Comparison of ENCODE assay signal across 8 cellular contexts in the genomic region with DNA sequence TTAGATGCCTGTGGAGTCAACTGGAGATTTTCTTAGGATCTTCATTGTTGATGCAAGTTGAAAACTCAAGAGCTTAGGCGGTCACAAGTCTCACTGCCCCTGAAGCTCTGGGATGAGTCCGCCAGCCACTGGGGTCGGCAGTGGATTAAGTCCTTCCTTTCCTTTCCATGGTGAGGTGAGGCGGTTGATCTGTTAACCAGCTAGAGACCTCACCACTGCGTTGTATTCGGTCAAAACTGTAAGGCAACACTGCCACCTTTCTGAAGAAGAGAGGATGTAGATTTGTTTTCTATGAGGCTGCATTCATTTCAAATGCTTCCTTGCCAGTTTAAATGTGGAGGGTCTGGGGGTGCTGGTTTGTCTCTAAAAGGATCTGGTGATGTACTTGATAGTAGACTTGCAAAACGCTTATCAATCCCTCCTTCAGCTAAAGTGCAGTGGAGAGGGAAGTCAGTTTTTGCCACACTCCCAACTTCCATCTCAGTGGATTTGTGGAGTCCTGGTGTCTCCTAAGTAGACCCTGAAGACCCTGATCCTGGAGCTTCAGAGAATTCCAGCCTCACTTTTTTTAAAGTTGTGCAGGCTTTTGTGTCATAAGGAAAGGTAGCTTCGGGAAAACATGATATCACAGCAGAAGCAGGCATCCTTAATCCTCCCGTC. TPM values are rescaled to one million over a fixed set of nuclear protein-coding genes. Genes with fewer than 3 reads are reported as not detected.
A peak's percentile ranks its signal among the peaks of the same experiment; 100 is the strongest.
DNase-seq lines count a peak whose midpoint lies in the region; ATAC-seq and TF ChIP-seq lines count a peak whose summit lies in the region.

No MANE protein-coding gene starts in this region.

- peak overlapping the region; percentile 76 for H3K4me3 Mint-ChIP-seq in mesothelial cell of epicardium
- H3K4me3 Mint-ChIP-seq in activated naive CD8-positive, alpha-beta T cell treated with anti-CD3 and anti-CD28 coated beads, Interleukin-2, amount 50 U/mL, for 24 hours: no peak overlapping the region

- H3K9me3 Mint-ChIP-seq in mesothelial cell of epicardium: no peaks in the 10 kb centered on the region
- H3K9me3 Mint-ChIP-seq in activated naive CD8-positive, alpha-beta T cell treated with anti-CD3 and anti-CD28 coated beads, Interleukin-2, amount 50 U/mL, for 24 hours: no peaks in the 10 kb centered on the region

- ATAC-seq in activated naive CD8-positive, alpha-beta T cell treated with anti-CD3 and anti-CD28 coated beads, Interleukin-2, amount 50 U/mL, for 24 hours: no peak

- peaks cover 55% of the 10 kb centered on the region for H3K27me3 Mint-ChIP-seq in mesothelial cell of epicardium (ENCODE audit: low read depth)
- H3K27me3 Mint-ChIP-seq in activated naive CD8-positive, alpha-beta T cell treated with anti-CD3 and anti-CD28 coated beads, Interleukin-2, amount 50 U/mL, for 24 hours: peaks cover 38% of the 10 kb centered on the region

- no peak overlapping the region for H3K4me3 ChIP-seq in NB4 (ENCODE audit: low read depth, low read length)

- no peak overlapping the region for H3K27ac Mint-ChIP-seq in mesothelial cell of epicardium
- H3K27ac Mint-ChIP-seq in activated naive CD8-positive, alpha-beta T cell treated with anti-CD3 and anti-CD28 coated beads, Interleukin-2, amount 50 U/mL, for 24 hours: no peak overlapping the region

- DNase-seq in G401 (ENCODE audit: low spot score) (peak; percentile 37), NB4 (ENCODE audit: low read depth) (peak; percentile 50), dermis blood vessel endothelial cell (peak; percentile 19), mesothelial cell of epicardium (ENCODE audit: low spot score in 2 of 2, unreplicated experiment in 2 of 2) (no peak), NCI-H2171 (lab: John Stamatoyannopoulos, UW) (no peak)
- no peak for DNase-seq in activated naive CD8-positive, alpha-beta T cell treated with anti-CD3 and anti-CD28 coated beads, Interleukin-2, amount 50 U/mL, for 24 hours
- DNase-seq in activated CD8-positive, alpha-beta memory T cell treated with anti-CD3 and anti-CD28 coated beads, Interleukin-2, amount 50 U/mL, for 48 hours: no peak
- no peak for DNase-seq in activated CD4-positive, alpha-beta T cell treated with anti-CD3 and anti-CD28 coated beads, Interleukin-2, amount 50 U/mL, for 48 hours

- H3K4me1 Mint-ChIP-seq in mesothelial cell of epicardium: peaks cover 19% of the 10 kb centered on the region
- peaks cover 3% of the 10 kb centered on the region for H3K4me1 Mint-ChIP-seq in activated naive CD8-positive, alpha-beta T cell treated with anti-CD3 and anti-CD28 coated beads, Interleukin-2, amount 50 U/mL, for 24 hours

- TF ChIP-seq POLR2A in NB4 (IDR thresholded peaks at IDR 0.05; ENCODE audit: extremely low read depth, insufficient read length): no peak

- in situ Hi-C loops in G401 (cut with HindIII; ENCODE audit: low sequenced_read_pairs): no loop called here

- no peaks in the 10 kb centered on the region for H3K36me3 Mint-ChIP-seq in mesothelial cell of epicardium
- H3K36me3 Mint-ChIP-seq in activated naive CD8-positive, alpha-beta T cell treated with anti-CD3 and anti-CD28 coated beads, Interleukin-2, amount 50 U/mL, for 24 hours (ENCODE audit: low read depth): no peaks in the 10 kb centered on the region

- TF ChIP-seq CTCF in NB4 (IDR thresholded peaks at IDR 0.05; ENCODE audit: low read depth, low read length) (no peak), mesothelial cell of epicardium (IDR thresholded peaks at IDR 0.05; ENCODE audit: unreplicated experiment) (peak; percentile 19)

RNA-seq across cellular contexts. Expression of gene MYOCD, which starts 1.7 kb away (rescaled TPM):
- not detected in 2 replicates for total RNA-seq in G401 (2014; rRNA removed; shearing (Covaris generic))
- total RNA-seq in dermis blood vessel endothelial cell (under 0.01 and 0.42 TPM in 2 replicates), mesothelial cell of epicardium (10.3 to 13.0 TPM (median 11.4 TPM) in 3 replicates)

Comparison
In these comparisons a context has a peak if more than half of its experiments do, and no peak if none do; other contexts are left out.
1. DNase-seq: peak in G401 (single experiment), NB4 (single experiment) and dermis blood vessel endothelial cell (single experiment); none in mesothelial cell of epicardium (0 of 2), activated naive CD8-positive, alpha-beta T cell treated with anti-CD3 and anti-CD28 coated beads, Interleukin-2, amount 50 U/mL, for 24 hours (single experiment), activated CD8-positive, alpha-beta memory T cell treated with anti-CD3 and anti-CD28 coated beads, Interleukin-2, amount 50 U/mL, for 48 hours (single experiment), activated CD4-positive, alpha-beta T cell treated with anti-CD3 and anti-CD28 coated beads, Interleukin-2, amount 50 U/mL, for 48 hours (0 of 2) and NCI-H2171 (single experiment).